13 cellular contexts compared by ENCODE assay signal in the genomic region with DNA sequence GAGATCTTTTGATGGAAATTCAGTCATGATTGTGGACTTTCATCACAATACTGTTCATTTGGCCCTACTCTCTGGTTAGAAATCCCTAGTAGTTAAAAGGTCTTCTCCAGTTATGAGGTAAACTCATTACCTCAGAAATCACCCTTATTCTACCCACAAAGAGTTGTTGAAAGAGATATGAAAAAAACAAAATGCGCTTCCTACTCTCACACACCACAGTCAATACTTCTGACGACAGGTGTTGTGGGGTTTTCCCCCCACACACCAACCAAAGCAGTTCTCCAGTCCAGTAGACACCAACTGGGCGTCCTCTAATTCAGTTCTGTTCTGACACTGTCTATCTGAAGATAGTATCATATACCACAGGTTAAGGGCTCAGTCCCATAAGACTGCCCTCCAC. TPM values are rescaled to one million over a fixed set of nuclear protein-coding genes. Genes with fewer than 3 reads are reported as not detected.
DNase-seq lines count a peak whose midpoint lies in the region; ATAC-seq and TF ChIP-seq lines count a peak whose summit lies in the region.
"Had no signal": no experiment of that assay in that cellular context is flagged by ENCODE, and none has a peak within 500 bp of the region (broad histone marks: within the 10 kb centered on the region; RNA-seq: fewer than 3 reads in every experiment).

No MANE protein-coding gene starts in this region.

- peaks cover 4% of the 10 kb centered on the region for H3K36me3 Mint-ChIP-seq in osteocyte (ENCODE audit: unreplicated experiment)
- H3K36me3 Mint-ChIP-seq in activated CD8-positive, alpha-beta T cell treated with anti-CD3 and anti-CD28 coated beads for 36 hours (ENCODE audit: low read depth): no peaks in the 10 kb centered on the region

- H3K27ac Mint-ChIP-seq in osteocyte (ENCODE audit: unreplicated experiment): peak overlapping the region; percentile 47
- no peak overlapping the region for H3K27ac Mint-ChIP-seq in activated CD8-positive, alpha-beta T cell treated with anti-CD3 and anti-CD28 coated beads for 36 hours
- H3K27ac Mint-ChIP-seq: activated CD4-positive, alpha-beta T cell treated with anti-CD3 and anti-CD28 coated beads, Interleukin-2, amount 10 ng/mL, durations not matched to agents 7 days and 5 days; activated naive CD8-positive, alpha-beta T cell treated with anti-CD3 and anti-CD28 coated beads, Interleukin-2, amount 10 ng/mL, durations not matched to agents 7 days and 5 days; IgD-negative memory B cell had no signal

- POLR2A ChIA-PET in activated CD8-positive, alpha-beta T cell treated with anti-CD3 and anti-CD28 coated beads for 36 hours (lab: Charles Lee): no interaction called here
- POLR2A ChIA-PET in RWPE1 (lab: Yijun Ruan, JAX; ENCODE audit: low non-redundant PET): no interaction called here

- H3K36me3 ChIP-seq in WERI-Rb-1: no peaks in the 10 kb centered on the region
- H3K36me3 ChIP-seq: gastroesophageal sphincter had no signal

- H3K4me3 ChIP-seq in WERI-Rb-1 (ENCODE audit: low read depth, low read length): no peak overlapping the region
- H3K4me3 ChIP-seq: gastroesophageal sphincter had no signal

- no peaks in the 10 kb centered on the region for H3K9me3 Mint-ChIP-seq in osteocyte (ENCODE audit: unreplicated experiment)
- no peaks in the 10 kb centered on the region for H3K9me3 Mint-ChIP-seq in activated CD8-positive, alpha-beta T cell treated with anti-CD3 and anti-CD28 coated beads for 36 hours
- H3K9me3 Mint-ChIP-seq: activated CD4-positive, alpha-beta T cell treated with anti-CD3 and anti-CD28 coated beads, Interleukin-2, amount 10 ng/mL, durations not matched to agents 7 days and 5 days; activated naive CD8-positive, alpha-beta T cell treated with anti-CD3 and anti-CD28 coated beads, Interleukin-2, amount 10 ng/mL, durations not matched to agents 7 days and 5 days; IgD-negative memory B cell had no signal

- no peaks in the 10 kb centered on the region for H3K9me3 ChIP-seq in WERI-Rb-1 (ENCODE audit: severe bottlenecking)
- H3K9me3 ChIP-seq: gastroesophageal sphincter had no signal

- intact Hi-C loops in activated CD8-positive, alpha-beta T cell treated with anti-CD3 and anti-CD28 coated beads for 36 hours (cut with micrococcal nuclease): no loop called here

- no peak for TF ChIP-seq CTCF in osteocyte (IDR thresholded peaks at IDR 0.05)
- no peak for TF ChIP-seq CTCF in activated CD8-positive, alpha-beta T cell treated with anti-CD3 and anti-CD28 coated beads for 36 hours (IDR thresholded peaks at IDR 0.05)
- no peak for TF ChIP-seq CTCF in RWPE1 (conservative IDR thresholded peaks at IDR 0.05; ENCODE audit: low read depth)
- TF ChIP-seq CTCF in WERI-Rb-1 (IDR thresholded peaks at IDR 0.05; ENCODE audit: low read depth, low read length): no peak

- H3K27me3 ChIP-seq in WERI-Rb-1 (ENCODE audit: insufficient read depth, low read depth, severe bottlenecking): no peaks in the 10 kb centered on the region
- H3K27me3 ChIP-seq: gastroesophageal sphincter had no signal

- ATAC-seq in GM19023 (IDR thresholded peaks at IDR 0.05; ENCODE audit: unreplicated experiment) (peak; percentile 100), GM21723 (IDR thresholded peaks at IDR 0.05; ENCODE audit: unreplicated experiment) (peak; percentile 97), HG03175 (IDR thresholded peaks at IDR 0.05; ENCODE audit: unreplicated experiment) (peak; percentile 70)
- no peak for ATAC-seq in activated CD8-positive, alpha-beta T cell treated with anti-CD3 and anti-CD28 coated beads for 36 hours
- ATAC-seq: gastroesophageal sphincter, left lobe of liver had no signal

- H3K4me1 Mint-ChIP-seq in osteocyte (ENCODE audit: unreplicated experiment): peaks cover 20% of the 10 kb centered on the region
- H3K4me1 Mint-ChIP-seq in activated CD8-positive, alpha-beta T cell treated with anti-CD3 and anti-CD28 coated beads for 36 hours (ENCODE audit: low read depth): peaks cover 7% of the 10 kb centered on the region
- H3K4me1 Mint-ChIP-seq: activated CD4-positive, alpha-beta T cell treated with anti-CD3 and anti-CD28 coated beads, Interleukin-2, amount 10 ng/mL, durations not matched to agents 7 days and 5 days had no signal

- H3K4me3 Mint-ChIP-seq in osteocyte (ENCODE audit: unreplicated experiment): no peak overlapping the region
- H3K4me3 Mint-ChIP-seq in activated CD8-positive, alpha-beta T cell treated with anti-CD3 and anti-CD28 coated beads for 36 hours: no peak overlapping the region
- H3K4me3 Mint-ChIP-seq: activated CD4-positive, alpha-beta T cell treated with anti-CD3 and anti-CD28 coated beads, Interleukin-2, amount 10 ng/mL, durations not matched to agents 7 days and 5 days; activated naive CD8-positive, alpha-beta T cell treated with anti-CD3 and anti-CD28 coated beads, Interleukin-2, amount 10 ng/mL, durations not matched to agents 7 days and 5 days; IgD-negative memory B cell had no signal

- DNase-seq in osteocyte (ENCODE audit: extremely low spot score, unreplicated experiment) (no peak), RWPE1 (ENCODE audit: low spot score) (no peak), WERI-Rb-1 (no peak)
- DNase-seq in activated CD8-positive, alpha-beta T cell treated with anti-CD3 and anti-CD28 coated beads for 36 hours: no peak
- DNase-seq: activated CD4-positive, alpha-beta T cell treated with anti-CD3 and anti-CD28 coated beads, Interleukin-2, amount 10 ng/mL, durations not matched to agents 7 days and 5 days; activated naive CD8-positive, alpha-beta T cell treated with anti-CD3 and anti-CD28 coated beads, Interleukin-2, amount 10 ng/mL, durations not matched to agents 7 days and 5 days; NCI-H226 had no signal

- no peaks in the 10 kb centered on the region for H3K27me3 Mint-ChIP-seq in osteocyte (ENCODE audit: unreplicated experiment)
- H3K27me3 Mint-ChIP-seq in activated CD8-positive, alpha-beta T cell treated with anti-CD3 and anti-CD28 coated beads for 36 hours: no peaks in the 10 kb centered on the region
- H3K27me3 Mint-ChIP-seq: activated CD4-positive, alpha-beta T cell treated with anti-CD3 and anti-CD28 coated beads, Interleukin-2, amount 10 ng/mL, durations not matched to agents 7 days and 5 days; activated naive CD8-positive, alpha-beta T cell treated with anti-CD3 and anti-CD28 coated beads, Interleukin-2, amount 10 ng/mL, durations not matched to agents 7 days and 5 days; IgD-negative memory B cell had no signal

- no peak overlapping the region for H3K27ac ChIP-seq in RWPE1
- no peak overlapping the region for H3K27ac ChIP-seq in WERI-Rb-1
- H3K27ac ChIP-seq: gastroesophageal sphincter had no signal

- CTCF ChIA-PET in activated CD8-positive, alpha-beta T cell treated with anti-CD3 and anti-CD28 coated beads for 36 hours (lab: Charles Lee): no interaction called here
- CTCF ChIA-PET in RWPE1 (lab: Yijun Ruan, JAX): interaction anchor here (0.7 kb wide), 1 partner anchor 10 kb away, joined by 3 read pairs; no protein-coding TSS in a partner anchor

RNA-seq across cellular contexts. Expression of a gene that starts 54.9 kb away (rescaled TPM):
- total RNA-seq in osteocyte: 15.8 and 17.0 TPM in 2 replicates
- 10 to 100 TPM; 16.0 to 16.4 TPM for total RNA-seq in activated CD8-positive, alpha-beta T cell treated with anti-CD3 and anti-CD28 coated beads for 36 hours

RNA-seq across cellular contexts. Expression of a gene that starts 55.0 kb away (rescaled TPM):
- 61.9 and 63.9 TPM in 2 replicates for total RNA-seq in osteocyte
- total RNA-seq in activated CD8-positive, alpha-beta T cell treated with anti-CD3 and anti-CD28 coated beads for 36 hours: 1 to 10 TPM; 2.9 to 3.9 TPM

Comparison
In these comparisons a context has a peak if more than half of its experiments do, and no peak if none do; other contexts are left out.
1. RNA of a gene that starts 55.0 kb away (total RNA-seq): 61.9 to 63.9 TPM in osteocyte; 2.9 to 3.9 TPM in activated CD8-positive, alpha-beta T cell treated with anti-CD3 and anti-CD28 coated beads for 36 hours; every median in the first group is over 10 times any median in the second.